Comparison of ENCODE assay signal across 22 cellular contexts in genomic region chr13:23643828-23644419, GRCh38.
DNase-seq lines count a peak whose midpoint lies in the region; ATAC-seq and TF ChIP-seq lines count a peak whose summit lies in the region.
"Had no signal": no experiment of that assay in that cellular context is flagged by ENCODE, and none has a peak within 500 bp of the region (broad histone marks: within the 10 kb centered on the region; RNA-seq: fewer than 3 reads in every experiment).

No MANE protein-coding gene starts in this region.

- H3K9me3 Mint-ChIP-seq in activated naive CD8-positive, alpha-beta T cell treated with anti-CD3 and anti-CD28 coated beads, Interleukin-2, amount 50 U/mL, for 24 hours = no peaks in the 10 kb centered on the region
- H3K9me3 Mint-ChIP-seq in activated naive CD8-positive, alpha-beta T cell treated with anti-CD3 and anti-CD28 coated beads for 36 hours = no peaks in the 10 kb centered on the region
- no peaks in the 10 kb centered on the region for H3K9me3 Mint-ChIP-seq in activated T-helper 17 cell treated with anti-CD3 and anti-CD28 coated beads, Interleukin-2, amount 50 U/mL, for 72 hours
- H3K9me3 Mint-ChIP-seq in stimulated activated effector memory CD8-positive, alpha-beta T cell treated with anti-CD3 and anti-CD28 coated beads, Interleukin-12 subunit alpha, Interleukin-12 subunit beta, amount 100 ng/mL, for 72 hours = no peaks in the 10 kb centered on the region
- H3K9me3 Mint-ChIP-seq in WTC11 = peaks cover 11% of the 10 kb centered on the region; the same call in 1 of the 2 replicates
- H3K9me3 Mint-ChIP-seq: activated T-helper 1 cell treated with anti-CD3 and anti-CD28 coated beads, Interleukin-12 subunit alpha, Interleukin-12 subunit beta, Interleukin-2, Interleukin-4 antibody, amounts not matched to agents 30 ng/mL and 10 ng/mL and 1 ng/mL, durations not matched to agents 14 hours and 24 hours and 36 hours; endodermal cell; H9; natural killer cell treated with Interleukin-12 subunit alpha and Interleukin-12 subunit beta and Interleukin-15 and Interleukin-18, amount 100 ng/mL, for 72 hours had no signal

- POLR2A ChIA-PET in WTC11 (lab: Charles Lee) = no interaction called here

- DNase-seq in activated naive CD8-positive, alpha-beta T cell treated with anti-CD3 and anti-CD28 coated beads, Interleukin-2, amount 50 U/mL, for 24 hours = no peak
- no peak for DNase-seq in activated naive CD8-positive, alpha-beta T cell treated with anti-CD3 and anti-CD28 coated beads for 36 hours
- peak; percentile 41 for DNase-seq in fibroblast of pulmonary artery (ENCODE audit: low read depth)
- no peak for DNase-seq in stimulated activated effector memory CD8-positive, alpha-beta T cell treated with anti-CD3 and anti-CD28 coated beads, Interleukin-12 subunit alpha, Interleukin-12 subunit beta, amount 100 ng/mL, for 72 hours (ENCODE audit: low spot score in 2 of 2)
- no peak for DNase-seq in WTC11 (ENCODE audit: low spot score)
- DNase-seq in SHP77 treated with DMSO at 0.1 percent for 48 hours (lab: John Stamatoyannopoulos, UW) = no peak
- DNase-seq: activated CD4-positive, alpha-beta T cell treated with anti-CD3 and anti-CD28 coated beads, Interleukin-2, amount 10 ng/mL, durations not matched to agents 7 days and 5 days; Calu3; cortex of kidney; endodermal cell; H9; left ventricle myocardium inferior; NCI-H2171; NCI-H69; OCI-M1; T-helper 1 cell had no signal

- ATAC-seq in activated naive CD8-positive, alpha-beta T cell treated with anti-CD3 and anti-CD28 coated beads, Interleukin-2, amount 50 U/mL, for 24 hours = peak; percentile 28
- peak; percentile 35 for ATAC-seq in activated T-helper 17 cell treated with anti-CD3 and anti-CD28 coated beads, Interleukin-2, amount 50 U/mL, for 72 hours (replicated peaks)
- ATAC-seq in stimulated activated effector memory CD8-positive, alpha-beta T cell treated with anti-CD3 and anti-CD28 coated beads, Interleukin-12 subunit alpha, Interleukin-12 subunit beta, amount 100 ng/mL, for 72 hours = peak; percentile 60
- ATAC-seq in WTC11 = no peak
- ATAC-seq in GM19328 (IDR thresholded peaks at IDR 0.05; ENCODE audit: unreplicated experiment) = no peak
- ATAC-seq: natural killer cell treated with Interleukin-12 subunit alpha and Interleukin-12 subunit beta and Interleukin-15 and Interleukin-18, amount 100 ng/mL, for 72 hours had no signal

- H3K27me3 Mint-ChIP-seq in activated naive CD8-positive, alpha-beta T cell treated with anti-CD3 and anti-CD28 coated beads, Interleukin-2, amount 50 U/mL, for 24 hours = peaks cover 8% of the 10 kb centered on the region
- H3K27me3 Mint-ChIP-seq in activated naive CD8-positive, alpha-beta T cell treated with anti-CD3 and anti-CD28 coated beads for 36 hours = peaks cover 6% of the 10 kb centered on the region
- peaks cover 6% of the 10 kb centered on the region for H3K27me3 Mint-ChIP-seq in activated T-helper 17 cell treated with anti-CD3 and anti-CD28 coated beads, Interleukin-2, amount 50 U/mL, for 72 hours
- no peaks in the 10 kb centered on the region; the same call in 1 of the 2 replicates for H3K27me3 Mint-ChIP-seq in WTC11 (ENCODE audit: low read depth)

- H3K4me1 Mint-ChIP-seq in activated naive CD8-positive, alpha-beta T cell treated with anti-CD3 and anti-CD28 coated beads, Interleukin-2, amount 50 U/mL, for 24 hours = no peaks in the 10 kb centered on the region
- H3K4me1 Mint-ChIP-seq in activated naive CD8-positive, alpha-beta T cell treated with anti-CD3 and anti-CD28 coated beads for 36 hours = peaks cover 1% of the 10 kb centered on the region
- H3K4me1 Mint-ChIP-seq in activated T-helper 17 cell treated with anti-CD3 and anti-CD28 coated beads, Interleukin-2, amount 50 U/mL, for 72 hours = no peaks in the 10 kb centered on the region
- no peaks in the 10 kb centered on the region for H3K4me1 Mint-ChIP-seq in stimulated activated effector memory CD8-positive, alpha-beta T cell treated with anti-CD3 and anti-CD28 coated beads, Interleukin-12 subunit alpha, Interleukin-12 subunit beta, amount 100 ng/mL, for 72 hours
- peaks cover 23% of the 10 kb centered on the region for H3K4me1 Mint-ChIP-seq in WTC11
- H3K4me1 Mint-ChIP-seq: activated CD4-positive, alpha-beta T cell treated with anti-CD3 and anti-CD28 coated beads, Interleukin-2, amount 10 ng/mL, durations not matched to agents 7 days and 5 days had no signal

- CTCF ChIA-PET in WTC11 (lab: Charles Lee) = interaction anchor here (1.1 kb wide), 1 partner anchor 10 kb away, joined by 3 read pairs; no protein-coding TSS in a partner anchor

- H3K36me3 Mint-ChIP-seq in activated naive CD8-positive, alpha-beta T cell treated with anti-CD3 and anti-CD28 coated beads, Interleukin-2, amount 50 U/mL, for 24 hours (ENCODE audit: low read depth) = no peaks in the 10 kb centered on the region
- no peaks in the 10 kb centered on the region for H3K36me3 Mint-ChIP-seq in activated naive CD8-positive, alpha-beta T cell treated with anti-CD3 and anti-CD28 coated beads for 36 hours
- no peaks in the 10 kb centered on the region for H3K36me3 Mint-ChIP-seq in activated T-helper 17 cell treated with anti-CD3 and anti-CD28 coated beads, Interleukin-2, amount 50 U/mL, for 72 hours (ENCODE audit: low read depth)
- no peaks in the 10 kb centered on the region for H3K36me3 Mint-ChIP-seq in stimulated activated effector memory CD8-positive, alpha-beta T cell treated with anti-CD3 and anti-CD28 coated beads, Interleukin-12 subunit alpha, Interleukin-12 subunit beta, amount 100 ng/mL, for 72 hours
- H3K36me3 Mint-ChIP-seq in WTC11 = no peaks in the 10 kb centered on the region
- H3K36me3 Mint-ChIP-seq: activated naive CD8-positive, alpha-beta T cell; natural killer cell treated with Interleukin-12 subunit alpha and Interleukin-12 subunit beta and Interleukin-15 and Interleukin-18, amount 100 ng/mL, for 72 hours had no signal

- no peak overlapping the region for H3K4me3 ChIP-seq in fibroblast of pulmonary artery (replicated peaks; ENCODE audit: low read depth, low read length)
- H3K4me3 ChIP-seq: BLaER1, left ventricle myocardium inferior had no signal

- no peak overlapping the region for H3K27ac Mint-ChIP-seq in activated naive CD8-positive, alpha-beta T cell treated with anti-CD3 and anti-CD28 coated beads, Interleukin-2, amount 50 U/mL, for 24 hours
- no peak overlapping the region for H3K27ac Mint-ChIP-seq in activated naive CD8-positive, alpha-beta T cell treated with anti-CD3 and anti-CD28 coated beads for 36 hours
- H3K27ac Mint-ChIP-seq in activated T-helper 17 cell treated with anti-CD3 and anti-CD28 coated beads, Interleukin-2, amount 50 U/mL, for 72 hours = no peak overlapping the region
- no peak overlapping the region for H3K27ac Mint-ChIP-seq in stimulated activated effector memory CD8-positive, alpha-beta T cell treated with anti-CD3 and anti-CD28 coated beads, Interleukin-12 subunit alpha, Interleukin-12 subunit beta, amount 100 ng/mL, for 72 hours
- no peak overlapping the region for H3K27ac Mint-ChIP-seq in WTC11
- H3K27ac Mint-ChIP-seq: activated CD4-positive, alpha-beta T cell treated with anti-CD3 and anti-CD28 coated beads, Interleukin-2, amount 10 ng/mL, durations not matched to agents 7 days and 5 days; activated naive CD8-positive, alpha-beta T cell; activated T-helper 1 cell treated with anti-CD3 and anti-CD28 coated beads, Interleukin-12 subunit alpha, Interleukin-12 subunit beta, Interleukin-2, Interleukin-4 antibody, amounts not matched to agents 30 ng/mL and 10 ng/mL and 1 ng/mL, durations not matched to agents 14 hours and 24 hours and 36 hours; endodermal cell; natural killer cell treated with Interleukin-12 subunit alpha and Interleukin-12 subunit beta and Interleukin-15 and Interleukin-18, amount 100 ng/mL, for 72 hours had no signal

- TF ChIP-seq CTCF in fibroblast of pulmonary artery (IDR thresholded peaks at IDR 0.05; ENCODE audit: low read length, missing control alignments) (no peak), WTC11 (IDR thresholded peaks at IDR 0.05) (no peak)

- no peak overlapping the region for H3K4me3 Mint-ChIP-seq in activated naive CD8-positive, alpha-beta T cell treated with anti-CD3 and anti-CD28 coated beads, Interleukin-2, amount 50 U/mL, for 24 hours
- H3K4me3 Mint-ChIP-seq in activated naive CD8-positive, alpha-beta T cell treated with anti-CD3 and anti-CD28 coated beads for 36 hours = no peak overlapping the region
- H3K4me3 Mint-ChIP-seq in activated T-helper 17 cell treated with anti-CD3 and anti-CD28 coated beads, Interleukin-2, amount 50 U/mL, for 72 hours = no peak overlapping the region
- no peak overlapping the region for H3K4me3 Mint-ChIP-seq in stimulated activated effector memory CD8-positive, alpha-beta T cell treated with anti-CD3 and anti-CD28 coated beads, Interleukin-12 subunit alpha, Interleukin-12 subunit beta, amount 100 ng/mL, for 72 hours
- no peak overlapping the region for H3K4me3 Mint-ChIP-seq in WTC11
- H3K4me3 Mint-ChIP-seq: activated CD4-positive, alpha-beta T cell treated with anti-CD3 and anti-CD28 coated beads, Interleukin-2, amount 10 ng/mL, durations not matched to agents 7 days and 5 days; activated naive CD8-positive, alpha-beta T cell; activated T-helper 1 cell treated with anti-CD3 and anti-CD28 coated beads, Interleukin-12 subunit alpha, Interleukin-12 subunit beta, Interleukin-2, Interleukin-4 antibody, amounts not matched to agents 30 ng/mL and 10 ng/mL and 1 ng/mL, durations not matched to agents 14 hours and 24 hours and 36 hours; endodermal cell; H9; natural killer cell treated with Interleukin-12 subunit alpha and Interleukin-12 subunit beta and Interleukin-15 and Interleukin-18, amount 100 ng/mL, for 72 hours had no signal

TF ChIP-seq in WTC11, 78 proteins besides CTCF, POLR2A, EP300 and RAD21 (continues in another document):
- TF ChIP-seq, protein P1, sequence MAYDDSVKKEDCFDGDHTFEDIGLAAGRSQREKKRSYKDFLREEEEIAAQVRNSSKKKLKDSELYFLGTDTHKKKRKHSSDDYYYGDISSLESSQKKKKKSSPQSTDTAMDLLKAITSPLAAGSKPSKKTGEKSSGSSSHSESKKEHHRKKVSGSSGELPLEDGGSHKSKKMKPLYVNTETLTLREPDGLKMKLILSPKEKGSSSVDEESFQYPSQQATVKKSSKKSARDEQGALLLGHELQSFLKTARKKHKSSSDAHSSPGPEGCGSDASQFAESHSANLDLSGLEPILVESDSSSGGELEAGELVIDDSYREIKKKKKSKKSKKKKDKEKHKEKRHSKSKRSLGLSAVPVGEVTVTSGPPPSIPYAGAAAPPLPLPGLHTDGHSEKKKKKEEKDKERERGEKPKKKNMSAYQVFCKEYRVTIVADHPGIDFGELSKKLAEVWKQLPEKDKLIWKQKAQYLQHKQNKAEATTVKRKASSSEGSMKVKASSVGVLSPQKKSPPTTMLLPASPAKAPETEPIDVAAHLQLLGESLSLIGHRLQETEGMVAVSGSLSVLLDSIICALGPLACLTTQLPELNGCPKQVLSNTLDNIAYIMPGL (CRISPR knock-in tag; IDR thresholded peaks at IDR 0.05) = no peak
- no peak for TF ChIP-seq NR2C2 (CRISPR knock-in tag; IDR thresholded peaks at IDR 0.05)
- no peak for TF ChIP-seq ZNF121 (CRISPR knock-in tag; IDR thresholded peaks at IDR 0.05)
- TF ChIP-seq JAZF1 (CRISPR knock-in tag; IDR thresholded peaks at IDR 0.05) = no peak
- no peak for TF ChIP-seq ZNF317 (CRISPR knock-in tag; IDR thresholded peaks at IDR 0.05; ENCODE audit: borderline replicate concordance, low read depth)
- TF ChIP-seq FOXJ3 (CRISPR knock-in tag; IDR thresholded peaks at IDR 0.05; ENCODE audit: borderline replicate concordance) = no peak

Comparison
In these comparisons a context has a peak if more than half of its experiments do, and no peak if none do; other contexts are left out.
1. ATAC-seq: peak in activated naive CD8-positive, alpha-beta T cell treated with anti-CD3 and anti-CD28 coated beads, Interleukin-2, amount 50 U/mL, for 24 hours (single experiment), activated T-helper 17 cell treated with anti-CD3 and anti-CD28 coated beads, Interleukin-2, amount 50 U/mL, for 72 hours (single experiment) and stimulated activated effector memory CD8-positive, alpha-beta T cell treated with anti-CD3 and anti-CD28 coated beads, Interleukin-12 subunit alpha, Interleukin-12 subunit beta, amount 100 ng/mL, for 72 hours (single experiment); none in WTC11 (single experiment) and GM19328 (single experiment).